In the genomic region with DNA sequence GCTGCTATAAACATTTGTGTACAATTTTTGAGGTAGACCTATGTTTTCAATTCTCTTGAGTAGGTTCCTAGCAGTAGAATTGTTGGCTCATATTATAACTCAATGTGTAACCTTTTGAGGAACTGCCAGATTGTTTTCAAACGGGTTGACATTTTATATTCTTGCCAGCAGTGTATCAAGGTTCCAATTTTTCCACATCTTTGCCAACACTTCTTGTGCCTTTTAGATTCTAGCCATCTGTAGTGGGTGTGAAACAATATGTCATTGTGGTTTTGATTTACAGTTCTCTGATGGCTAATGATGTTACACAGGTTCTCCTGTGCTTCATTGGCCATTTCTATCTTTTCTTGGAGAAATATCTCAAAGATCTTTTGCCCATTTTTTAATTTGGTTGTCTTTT, we compare ENCODE assay signal across 2 cellular contexts.
TF ChIP-seq lines count a peak whose summit lies in the region.

No MANE protein-coding gene starts in this region.

TF ChIP-seq in HCT116, 20 proteins besides CTCF, POLR2A, EP300 and RAD21:
- TF ChIP-seq ZFX (IDR thresholded peaks at IDR 0.05) (no peak), CBX3 (IDR thresholded peaks at IDR 0.05; ENCODE audit: low read depth) (no peak), FOSL1 (IDR thresholded peaks at IDR 0.05; ENCODE audit: low read depth) (no peak), EZH2phosphoT487 (IDR thresholded peaks at IDR 0.05; ENCODE audit: borderline replicate concordance) (no peak), YY1 (IDR thresholded peaks at IDR 0.05; ENCODE audit: extremely low read depth, insufficient replicate concordance, low read depth, low read length) (no peak), SIN3A (IDR thresholded peaks at IDR 0.05; ENCODE audit: low read depth) (no peak), TCF7L2 (IDR thresholded peaks at IDR 0.05; ENCODE audit: borderline replicate concordance, extremely low read depth, insufficient read depth, insufficient read length) (no peak), SP1 (IDR thresholded peaks at IDR 0.05; ENCODE audit: low read depth) (no peak), EGR1 (IDR thresholded peaks at IDR 0.05; ENCODE audit: low read depth) (no peak), JUND (IDR thresholded peaks at IDR 0.05) (no peak), CEBPB (IDR thresholded peaks at IDR 0.05; ENCODE audit: low read depth) (no peak), REST (IDR thresholded peaks at IDR 0.05; ENCODE audit: low read depth) (no peak), ZNF274 (IDR thresholded peaks at IDR 0.05; ENCODE audit: low read depth, low read length) (no peak), SRF (IDR thresholded peaks at IDR 0.05; ENCODE audit: low read depth) (no peak), ELF1 (IDR thresholded peaks at IDR 0.05; ENCODE audit: borderline replicate concordance, low read depth) (no peak), EZH2 (IDR thresholded peaks at IDR 0.05) (no peak)
- TF ChIP-seq, protein P1, sequence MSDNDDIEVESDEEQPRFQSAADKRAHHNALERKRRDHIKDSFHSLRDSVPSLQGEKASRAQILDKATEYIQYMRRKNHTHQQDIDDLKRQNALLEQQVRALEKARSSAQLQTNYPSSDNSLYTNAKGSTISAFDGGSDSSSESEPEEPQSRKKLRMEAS (IDR thresholded peaks at IDR 0.05), result no peak
- TF ChIP-seq, protein P2, sequence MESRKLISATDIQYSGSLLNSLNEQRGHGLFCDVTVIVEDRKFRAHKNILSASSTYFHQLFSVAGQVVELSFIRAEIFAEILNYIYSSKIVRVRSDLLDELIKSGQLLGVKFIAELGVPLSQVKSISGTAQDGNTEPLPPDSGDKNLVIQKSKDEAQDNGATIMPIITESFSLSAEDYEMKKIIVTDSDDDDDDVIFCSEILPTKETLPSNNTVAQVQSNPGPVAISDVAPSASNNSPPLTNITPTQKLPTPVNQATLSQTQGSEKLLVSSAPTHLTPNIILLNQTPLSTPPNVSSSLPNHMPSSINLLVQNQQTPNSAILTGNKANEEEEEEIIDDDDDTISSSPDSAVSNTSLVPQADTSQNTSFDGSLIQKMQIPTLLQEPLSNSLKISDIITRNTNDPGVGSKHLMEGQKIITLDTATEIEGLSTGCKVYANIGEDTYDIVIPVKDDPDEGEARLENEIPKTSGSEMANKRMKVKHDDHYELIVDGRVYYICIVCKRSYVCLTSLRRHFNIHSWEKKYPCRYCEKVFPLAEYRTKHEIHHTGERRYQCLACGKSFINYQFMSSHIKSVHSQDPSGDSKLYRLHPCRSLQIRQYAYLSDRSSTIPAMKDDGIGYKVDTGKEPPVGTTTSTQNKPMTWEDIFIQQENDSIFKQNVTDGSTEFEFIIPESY (IDR thresholded peaks at IDR 0.05; ENCODE audit: extremely low read depth, insufficient replicate concordance, low read length), result no peak
- TF ChIP-seq, protein P3, sequence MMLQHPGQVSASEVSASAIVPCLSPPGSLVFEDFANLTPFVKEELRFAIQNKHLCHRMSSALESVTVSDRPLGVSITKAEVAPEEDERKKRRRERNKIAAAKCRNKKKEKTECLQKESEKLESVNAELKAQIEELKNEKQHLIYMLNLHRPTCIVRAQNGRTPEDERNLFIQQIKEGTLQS (IDR thresholded peaks at IDR 0.05), result no peak

TF ChIP-seq in K562, 482 proteins besides CTCF, POLR2A, EP300 and RAD21:
- TF ChIP-seq ZNF699 (CRISPR knock-in tag; IDR thresholded peaks at IDR 0.05; ENCODE audit: insufficient replicate concordance) (no peak), RBM22 (IDR thresholded peaks at IDR 0.05; ENCODE audit: low read depth, low read length, poor library complexity, severe bottlenecking) (no peak), HMG20A (CRISPR knock-in tag; conservative IDR thresholded peaks at IDR 0.05) (no peak), FOXK1 (CRISPR knock-in tag; IDR thresholded peaks at IDR 0.05; ENCODE audit: borderline replicate concordance) (no peak), PBX2 (CRISPR knock-in tag; IDR thresholded peaks at IDR 0.05; ENCODE audit: low read depth) (no peak), PBX2 (tag; conservative IDR thresholded peaks at IDR 0.05; ENCODE audit: low read depth) (peak; percentile 25; the same call in 1 of the 2 replicates), ZNF165 (CRISPR knock-in tag; IDR thresholded peaks at IDR 0.05; ENCODE audit: borderline replicate concordance) (no peak), NFIX (CRISPR knock-in tag; IDR thresholded peaks at IDR 0.05; ENCODE audit: low read depth) (no peak), MEIS2 (IDR thresholded peaks at IDR 0.05; ENCODE audit: partially characterized antibody) (peak; percentile 40), MEF2A (IDR thresholded peaks at IDR 0.05; ENCODE audit: control insufficient read depth, low read depth, low read length) (no peak), GATAD2B (IDR thresholded peaks at IDR 0.05; ENCODE audit: borderline replicate concordance) (no peak)
- TF ChIP-seq, protein P4, sequence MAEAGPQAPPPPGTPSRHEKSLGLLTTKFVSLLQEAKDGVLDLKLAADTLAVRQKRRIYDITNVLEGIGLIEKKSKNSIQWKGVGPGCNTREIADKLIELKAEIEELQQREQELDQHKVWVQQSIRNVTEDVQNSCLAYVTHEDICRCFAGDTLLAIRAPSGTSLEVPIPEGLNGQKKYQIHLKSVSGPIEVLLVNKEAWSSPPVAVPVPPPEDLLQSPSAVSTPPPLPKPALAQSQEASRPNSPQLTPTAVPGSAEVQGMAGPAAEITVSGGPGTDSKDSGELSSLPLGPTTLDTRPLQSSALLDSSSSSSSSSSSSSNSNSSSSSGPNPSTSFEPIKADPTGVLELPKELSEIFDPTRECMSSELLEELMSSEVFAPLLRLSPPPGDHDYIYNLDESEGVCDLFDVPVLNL (CRISPR knock-in tag; IDR thresholded peaks at IDR 0.05; ENCODE audit: low read depth), result no peak
- TF ChIP-seq, protein P5, sequence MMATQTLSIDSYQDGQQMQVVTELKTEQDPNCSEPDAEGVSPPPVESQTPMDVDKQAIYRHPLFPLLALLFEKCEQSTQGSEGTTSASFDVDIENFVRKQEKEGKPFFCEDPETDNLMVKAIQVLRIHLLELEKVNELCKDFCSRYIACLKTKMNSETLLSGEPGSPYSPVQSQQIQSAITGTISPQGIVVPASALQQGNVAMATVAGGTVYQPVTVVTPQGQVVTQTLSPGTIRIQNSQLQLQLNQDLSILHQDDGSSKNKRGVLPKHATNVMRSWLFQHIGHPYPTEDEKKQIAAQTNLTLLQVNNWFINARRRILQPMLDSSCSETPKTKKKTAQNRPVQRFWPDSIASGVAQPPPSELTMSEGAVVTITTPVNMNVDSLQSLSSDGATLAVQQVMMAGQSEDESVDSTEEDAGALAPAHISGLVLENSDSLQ (IDR thresholded peaks at IDR 0.05), result peak; percentile 53
